1 cellular context compared by ENCODE assay signal in genomic region chr17:43125133-43125966, GRCh38.
TF ChIP-seq lines count a peak whose summit lies in the region.

Gene BRCA1, minus strand, starts transcription at chr17:43125364. Its CDS starts 1,268 bp downstream, at chr17:43124096.

TF ChIP-seq in GM23338, 12 proteins besides CTCF, POLR2A, EP300 and RAD21 (continued from another document):
- TF ChIP-seq ZNF462 (CRISPR knock-in tag; IDR thresholded peaks at IDR 0.05), result no peak
